1 cellular context compared by ENCODE assay signal in genomic region chr18:24023185-24023814, GRCh38.
TF ChIP-seq lines count a peak whose summit lies in the region.

No MANE protein-coding gene starts in this region.

TF ChIP-seq in H1, 55 proteins besides CTCF, POLR2A, EP300 and RAD21 (continued from another document):
- no peak for TF ChIP-seq RFX5 (IDR thresholded peaks at IDR 0.05; ENCODE audit: borderline replicate concordance, low read depth, low read length)
